In the genomic region with DNA sequence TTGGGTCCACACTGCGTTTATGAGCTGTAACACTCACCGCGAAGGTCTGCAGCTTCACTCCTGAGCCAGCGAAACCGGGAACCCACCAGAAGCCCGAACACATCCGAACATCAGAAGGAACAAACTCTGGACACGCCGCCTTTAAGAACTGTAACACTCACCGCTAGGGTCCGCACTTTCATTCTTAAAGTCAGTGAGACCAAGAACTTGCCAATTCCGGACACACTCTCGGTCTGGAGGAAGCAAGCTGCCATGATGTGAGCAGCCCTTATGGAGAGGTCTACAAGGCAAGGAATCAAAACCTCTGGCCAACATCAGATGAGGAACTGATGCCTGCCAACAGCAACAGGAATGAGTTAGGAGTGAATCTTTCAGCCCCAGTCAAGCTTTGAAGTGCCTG, we compare ENCODE assay signal across 11 cellular contexts.
DNase-seq lines count a peak whose midpoint lies in the region; ATAC-seq and TF ChIP-seq lines count a peak whose summit lies in the region.
"Had no signal": no experiment of that assay in that cellular context is flagged by ENCODE, and none has a peak within 500 bp of the region (broad histone marks: within the 10 kb centered on the region; RNA-seq: fewer than 3 reads in every experiment).

No MANE protein-coding gene starts in this region.

- no peak for DNase-seq in AG04450 (ENCODE audit: low read depth, low spot score)
- peak; percentile 12 for DNase-seq in HFFc6
- DNase-seq in body of pancreas: peak; percentile 68 to 78 (median 73)
- DNase-seq in kidney tubule cell (ENCODE audit: low spot score): peak; percentile 36
- no peak for DNase-seq in putamen (ENCODE audit: low spot score)
- DNase-seq: NCI-H1417; OCI-M1; stimulated activated CD8-positive, alpha-beta memory T cell treated with anti-CD3 and anti-CD28 coated beads, Interleukin-4, amount 100 ng/mL, for 48 hours had no signal

- no peaks in the 10 kb centered on the region for H3K36me3 ChIP-seq in body of pancreas (replicated peaks in 1 of 2; ENCODE audit: insufficient read depth in 1 of 2, low read depth in 2 of 2)

- H3K27ac ChIP-seq in AG04450 (ENCODE audit: low read depth, low read length) (no peak overlapping the region), body of pancreas (peak overlapping the region in 1 of 4 donors; percentile 19)

- TF ChIP-seq POLR2A in body of pancreas (IDR thresholded peaks at IDR 0.05): no peak

- intact Hi-C loops in body of pancreas (cut with DNase I): no loop called here

- POLR2A ChIA-PET in AG04450 (lab: Yijun Ruan, JAX): no interaction called here

- peak; percentile 80 for ATAC-seq in body of pancreas
- ATAC-seq in HG03520 (IDR thresholded peaks at IDR 0.05; ENCODE audit: unreplicated experiment): no peak
- ATAC-seq in HG03095 (IDR thresholded peaks at IDR 0.05; ENCODE audit: unreplicated experiment): no peak
- ATAC-seq in HG03432 (IDR thresholded peaks at IDR 0.05; ENCODE audit: unreplicated experiment): no peak

- TF ChIP-seq CTCF in AG04450 (IDR thresholded peaks at IDR 0.05; ENCODE audit: low read depth, low read length) (0 out of 2 replicates have a peak, but pooled peaks have one; percentile 27), HFFc6 (IDR thresholded peaks at IDR 0.05) (peak; percentile 54; the same call in 1 of the 2 replicates), body of pancreas (IDR thresholded peaks at IDR 0.05) (peak in 6 of 7 experiments; percentile 19 to 65 (median 52))

- peaks cover 32% of the 10 kb centered on the region for H3K4me1 ChIP-seq in body of pancreas

- CTCF ChIA-PET in AG04450 (lab: Charles Lee): interaction anchor here (1.2 to 1.4 kb wide), 2 partner anchors 10 to 86 kb away, joined by 3 to 5 read pairs; no protein-coding TSS in a partner anchor

- peaks cover 20% of the 10 kb centered on the region for H3K27me3 Mint-ChIP-seq in HFFc6 (ENCODE audit: insufficient read depth)

- H3K4me3 Mint-ChIP-seq in HFFc6: no peak overlapping the region

- 62 to 83% methylated on average over 13 of the region's 13 CpGs for WGBS in body of pancreas, 2 donors

- H3K9me3 ChIP-seq in AG04450 (ENCODE audit: control insufficient read depth, insufficient read depth, low read length) (no peaks in the 10 kb centered on the region), body of pancreas (no peaks in the 10 kb centered on the region)

- no peaks in the 10 kb centered on the region for H3K9me3 Mint-ChIP-seq in HFFc6

- H3K27ac Mint-ChIP-seq in HFFc6: no peak overlapping the region

- no peaks in the 10 kb centered on the region for H3K36me3 Mint-ChIP-seq in HFFc6 (ENCODE audit: low read depth)

- H3K4me1 Mint-ChIP-seq in HFFc6 (ENCODE audit: low read depth): no peaks in the 10 kb centered on the region

- H3K27me3 ChIP-seq in AG04450 (ENCODE audit: control insufficient read depth, insufficient read depth, low read length) (no peaks in the 10 kb centered on the region), body of pancreas (no peaks in the 10 kb centered on the region)

- H3K4me3 ChIP-seq in AG04450 (ENCODE audit: low read depth, low read length): no peak overlapping the region
- H3K4me3 ChIP-seq in body of pancreas: no peak overlapping the region

Comparison
In these comparisons a context has a peak if more than half of its experiments do, and no peak if none do; other contexts are left out.
1. DNase-seq: peak in HFFc6 (single experiment), body of pancreas (4 of 4) and kidney tubule cell (single experiment); none in AG04450 (single experiment) and putamen (single experiment).
2. Peak in every context shown above with its lines, with median percentiles within 50 percentile points of each other: CTCF ChIP-seq.